In genomic region chr10:81680374-81680773, GRCh38 we compare ENCODE assay signal across 23 cellular contexts.
"Had no signal": no experiment of that assay in that cellular context is flagged by ENCODE, and none has a peak within 500 bp of the region (broad histone marks: within the 10 kb centered on the region; RNA-seq: fewer than 3 reads in every experiment).

No MANE protein-coding gene starts in this region.

- DNase-seq: activated CD4-positive, alpha-beta T cell treated with anti-CD3 and anti-CD28 coated beads, Interleukin-2, amount 10 ng/mL, durations not matched to agents 24 days and 14 days; activated CD4-positive, alpha-beta T cell treated with anti-CD3 and anti-CD28 coated beads, Interleukin-2, amount 50 U/mL, for 48 hours; activated gamma-delta T cell; activated naive CD8-positive, alpha-beta T cell treated with anti-CD3 and anti-CD28 coated beads, Interleukin-2, amount 50 U/mL, for 24 hours; activated T-cell treated with anti-CD3 and anti-CD28 coated beads for 4 hours; activated T-cell treated with anti-CD3 and anti-CD28 coated beads, Interleukin-2, amount 50 U/mL, for 48 hours; amniotic stem cell; body of pancreas; Karpas-422; NCI-H1105 treated with DMSO at 0.1 percent for 48 hours; NCI-H1436 treated with DMSO at 0.1 percent for 48 hours; NCI-H187; NCI-H2081; NCI-H446; NCI-H524; PC-3; SHP77 treated with DMSO at 0.1 percent for 48 hours had no signal

- H3K27ac ChIP-seq: ascending aorta, body of pancreas had no signal

- FAIRE-seq: RCC 7860 had no signal

- ATAC-seq: activated CD4-positive, CD25-positive, alpha-beta regulatory T cell treated with anti-CD3 and anti-CD28 coated beads, Interleukin-2, amount 50 U/mL, for 24 hours; activated naive CD8-positive, alpha-beta T cell treated with anti-CD3 and anti-CD28 coated beads, Interleukin-2, amount 50 U/mL, for 24 hours; activated T-helper 17 cell treated with anti-CD3 and anti-CD28 coated beads, Interleukin-2, amount 50 U/mL, for 72 hours; body of pancreas; PC-3 had no signal

- H3K4me1 Mint-ChIP-seq: activated CD4-positive, alpha-beta T cell treated with anti-CD3 and anti-CD28 coated beads, Interleukin-2, amount 10 ng/mL, durations not matched to agents 24 days and 14 days; activated naive CD8-positive, alpha-beta T cell treated with anti-CD3 and anti-CD28 coated beads, Interleukin-2, amount 50 U/mL, for 24 hours; activated T-helper 17 cell treated with anti-CD3 and anti-CD28 coated beads, Interleukin-2, amount 50 U/mL, for 72 hours had no signal

- H3K36me3 Mint-ChIP-seq: activated naive CD4-positive, alpha-beta T cell treated with anti-CD3 and anti-CD28 coated beads, Interleukin-2, amount 50 U/mL, for 24 hours had no signal

- H3K4me3 Mint-ChIP-seq: activated CD4-positive, alpha-beta T cell treated with anti-CD3 and anti-CD28 coated beads, Interleukin-2, amount 10 ng/mL, durations not matched to agents 24 days and 14 days; activated naive CD4-positive, alpha-beta T cell treated with anti-CD3 and anti-CD28 coated beads, Interleukin-2, amount 50 U/mL, for 24 hours; activated naive CD8-positive, alpha-beta T cell treated with anti-CD3 and anti-CD28 coated beads, Interleukin-2, amount 50 U/mL, for 24 hours; activated T-helper 17 cell treated with anti-CD3 and anti-CD28 coated beads, Interleukin-2, amount 50 U/mL, for 72 hours; T-helper 1 cell treated with Interleukin-12 subunit alpha and Interleukin-12 subunit beta and Interleukin-4 antibody, amounts not matched to agents 30 μg/mL and 1 μg/mL, for 36 hours had no signal

- H3K4me1 ChIP-seq: ascending aorta, body of pancreas had no signal

- H3K27ac Mint-ChIP-seq: activated CD4-positive, alpha-beta T cell treated with anti-CD3 and anti-CD28 coated beads, Interleukin-2, amount 10 ng/mL, durations not matched to agents 24 days and 14 days; activated naive CD4-positive, alpha-beta T cell treated with anti-CD3 and anti-CD28 coated beads, Interleukin-2, amount 50 U/mL, for 24 hours; activated naive CD8-positive, alpha-beta T cell treated with anti-CD3 and anti-CD28 coated beads, Interleukin-2, amount 50 U/mL, for 24 hours; activated T-helper 17 cell treated with anti-CD3 and anti-CD28 coated beads, Interleukin-2, amount 50 U/mL, for 72 hours; T-helper 1 cell treated with Interleukin-12 subunit alpha and Interleukin-12 subunit beta and Interleukin-4 antibody, amounts not matched to agents 30 μg/mL and 1 μg/mL, for 36 hours had no signal

- H3K27me3 ChIP-seq: ascending aorta, body of pancreas had no signal

- H3K36me3 ChIP-seq: ascending aorta had no signal

- H3K9me3 ChIP-seq: ascending aorta, body of pancreas had no signal

- H3K27me3 Mint-ChIP-seq: activated CD4-positive, alpha-beta T cell treated with anti-CD3 and anti-CD28 coated beads, Interleukin-2, amount 10 ng/mL, durations not matched to agents 24 days and 14 days; activated naive CD4-positive, alpha-beta T cell treated with anti-CD3 and anti-CD28 coated beads, Interleukin-2, amount 50 U/mL, for 24 hours; activated naive CD8-positive, alpha-beta T cell treated with anti-CD3 and anti-CD28 coated beads, Interleukin-2, amount 50 U/mL, for 24 hours; activated T-helper 17 cell treated with anti-CD3 and anti-CD28 coated beads, Interleukin-2, amount 50 U/mL, for 72 hours had no signal

- H3K9me3 Mint-ChIP-seq: activated CD4-positive, alpha-beta T cell treated with anti-CD3 and anti-CD28 coated beads, Interleukin-2, amount 10 ng/mL, durations not matched to agents 24 days and 14 days; activated naive CD4-positive, alpha-beta T cell treated with anti-CD3 and anti-CD28 coated beads, Interleukin-2, amount 50 U/mL, for 24 hours; activated naive CD8-positive, alpha-beta T cell treated with anti-CD3 and anti-CD28 coated beads, Interleukin-2, amount 50 U/mL, for 24 hours; T-helper 1 cell treated with Interleukin-12 subunit alpha and Interleukin-12 subunit beta and Interleukin-4 antibody, amounts not matched to agents 30 μg/mL and 1 μg/mL, for 36 hours had no signal

- H3K4me3 ChIP-seq: ascending aorta, body of pancreas had no signal
